9 cellular contexts compared by ENCODE assay signal in genomic region chr19:47598407-47599349, GRCh38. TPM values are rescaled to one million over a fixed set of nuclear protein-coding genes. Genes with fewer than 3 reads are reported as not detected.
DNase-seq lines count a peak whose midpoint lies in the region; FAIRE-seq and TF ChIP-seq lines count a peak whose summit lies in the region.
"Had no signal": no experiment of that assay in that cellular context is flagged by ENCODE, and none has a peak within 500 bp of the region (broad histone marks: within the 10 kb centered on the region; RNA-seq: fewer than 3 reads in every experiment).

No MANE protein-coding gene starts in this region.

- no peak overlapping the region for H2BK120ac ChIP-seq in neuronal stem cell (ENCODE audit: low read depth, low read length)

- FAIRE-seq in D721Med (lab: Jason Lieb, UNC), result no peak

- no peak overlapping the region for H3K9ac ChIP-seq in neuronal stem cell (ENCODE audit: low read depth, low read length, poor library complexity)
- H3K9ac ChIP-seq: BLaER1 had no signal

- no peak overlapping the region for H3K23ac ChIP-seq in neuronal stem cell (ENCODE audit: low read depth, low read length, poor library complexity)

- peak overlapping the region; percentile 66 for H3K4me3 ChIP-seq in fibroblast of mammary gland (ENCODE audit: control insufficient read depth, low read depth, low read length)
- H3K4me3 ChIP-seq in neuronal stem cell (ENCODE audit: low read length in 2 of 2), result peak overlapping the region in 1 of 2 donors; percentile 28

- H3K9me3 ChIP-seq in neuronal stem cell (replicated peaks in 1 of 2; ENCODE audit: control insufficient read depth in 2 of 2, insufficient read depth in 1 of 2, low read depth in 1 of 2, low read length in 2 of 2), result no peaks in the 10 kb centered on the region
- H3K9me3 ChIP-seq: BLaER1 had no signal

- H2BK15ac ChIP-seq in neuronal stem cell (ENCODE audit: low read length), result no peak overlapping the region

- H3K18ac ChIP-seq in neuronal stem cell (ENCODE audit: low read length), result peak overlapping the region; percentile 80

- no peaks in the 10 kb centered on the region for H3K79me1 ChIP-seq in neuronal stem cell (ENCODE audit: low read depth, low read length)

- peaks cover 0 to 7% of the 10 kb centered on the region in 2 donors for H3K4me1 ChIP-seq in neuronal stem cell (ENCODE audit: control insufficient read depth in 2 of 2, insufficient read depth in 1 of 2, low read depth in 1 of 2, low read length in 2 of 2)

- peaks cover 0 to 2% (median 0%) of the 10 kb centered on the region in 3 experiments for H3K27me3 ChIP-seq in neuronal stem cell (ENCODE audit: control insufficient read depth in 3 of 3, insufficient read depth in 3 of 3, low read depth in 1 of 3, low read length in 3 of 3)

- TF ChIP-seq CTCF in fibroblast of mammary gland (conservative IDR thresholded peaks at IDR 0.05; ENCODE audit: control insufficient read depth, insufficient read depth, low read depth, low read length), result no peak
- TF ChIP-seq CTCF in D721Med (IDR thresholded peaks at IDR 0.05; ENCODE audit: insufficient read depth, missing control alignments), result no peak

- DNase-seq in NCI-H2227 treated with DMSO at 0.1 percent for 48 hours (lab: John Stamatoyannopoulos, UW) (peak; percentile 7), NCI-H2227 (lab: John Stamatoyannopoulos, UW; ENCODE audit: unreplicated experiment) (no peak), SW480 (ENCODE audit: low spot score) (peak; percentile 87), fibroblast of mammary gland (ENCODE audit: low read depth) (peak; percentile 98), neuronal stem cell (ENCODE audit: low spot score) (peak; percentile 49), NCI-H2196 treated with DMSO at 0.1 percent for 48 hours (lab: John Stamatoyannopoulos, UW; ENCODE audit: unreplicated experiment) (no peak), GM19240 (ENCODE audit: insufficient read length, low spot score) (no peak), D721Med (ENCODE audit: insufficient read length, low spot score) (no peak)

- H3K27ac ChIP-seq in neuronal stem cell (replicated peaks; ENCODE audit: low read length), result peak overlapping the region; percentile 49
- H3K27ac ChIP-seq: BLaER1 had no signal

- H2BK12ac ChIP-seq in neuronal stem cell (ENCODE audit: low read length), result no peak overlapping the region

- H3K4ac ChIP-seq in neuronal stem cell (ENCODE audit: low read length), result no peak overlapping the region

- peak overlapping the region; percentile 61 for H3K4me2 ChIP-seq in neuronal stem cell (ENCODE audit: insufficient read depth, low read length, poor library complexity, severe bottlenecking)

- peak overlapping the region; percentile 87 for H2AFZ ChIP-seq in neuronal stem cell (ENCODE audit: low read length)

- H4K8ac ChIP-seq in neuronal stem cell (ENCODE audit: low read depth, low read length), result no peak overlapping the region

- H2AK5ac ChIP-seq in neuronal stem cell (ENCODE audit: low read depth, low read length), result no peak overlapping the region

- H2BK5ac ChIP-seq in neuronal stem cell (ENCODE audit: low read length), result no peak overlapping the region

- WGBS in neuronal stem cell (ENCODE audit: extremely low coverage in 2 of 2, insufficient read length in 2 of 2, insufficient replicate concordance in 1 of 2), 2 donors, result no CpG with 5 or more reads among the region's 21 CpGs

- no peak overlapping the region for H3K14ac ChIP-seq in neuronal stem cell (ENCODE audit: low read length)

- no peaks in the 10 kb centered on the region for H3K36me3 ChIP-seq in neuronal stem cell (replicated peaks in 1 of 2; ENCODE audit: control insufficient read depth in 2 of 2, insufficient read depth in 2 of 2, low read length in 2 of 2)
- H3K36me3 ChIP-seq: BLaER1 had no signal

- no peak overlapping the region for H4K91ac ChIP-seq in neuronal stem cell (ENCODE audit: low read depth, low read length, poor library complexity)

RNA-seq across cellular contexts. Expression of gene BICRA, which starts 10.3 kb away (rescaled TPM):
- polyA plus RNA-seq in neuronal stem cell (2013, experiment 1 of 2), result 11.8 TPM
- polyA plus RNA-seq in neuronal stem cell (2013, experiment 2 of 2), result 11.4 TPM

RNA-seq across cellular contexts. Expression of gene ZNF541, which starts 25.7 kb away (rescaled TPM):
- polyA plus RNA-seq in neuronal stem cell (2013, experiment 1 of 2), result not detected
- not detected for polyA plus RNA-seq in neuronal stem cell (2013, experiment 2 of 2)

Comparison
In these comparisons a context has a peak if more than half of its experiments do, and no peak if none do; other contexts are left out.
1. DNase-seq: peak in NCI-H2227 treated with DMSO at 0.1 percent for 48 hours (single experiment), SW480 (single experiment), fibroblast of mammary gland (single experiment) and neuronal stem cell (single experiment); none in NCI-H2227 (single experiment), NCI-H2196 treated with DMSO at 0.1 percent for 48 hours (single experiment), GM19240 (single experiment) and D721Med (single experiment).